In genomic region chr14:59389936-59390335, GRCh38 we compare ENCODE assay signal across 26 cellular contexts.
"Had no signal": no experiment of that assay in that cellular context is flagged by ENCODE, and none has a peak within 500 bp of the region (broad histone marks: within the 10 kb centered on the region; RNA-seq: fewer than 3 reads in every experiment).

No MANE protein-coding gene starts in this region.

- H3K4me1 ChIP-seq: colonic mucosa, esophagus muscularis mucosa, gastrocnemius medialis, left lung, neural progenitor cell, parathyroid adenoma, prostate gland, right atrium auricular region, thyroid gland, vagina had no signal

- DNase-seq: colonic mucosa; effector CD8-positive, alpha-beta T cell; endodermal cell; gastrocnemius medialis; head of caudate nucleus; left cardiac atrium; left lung; mesendoderm; midbrain; naive thymus-derived CD4-positive, alpha-beta T cell; stimulated activated CD4-positive, alpha-beta T cell treated with anti-CD3 and anti-CD28 coated beads, Interleukin-12 subunit alpha, Interleukin-12 subunit beta, amount 100 ng/mL, for 4 hours; stimulated activated CD4-positive, alpha-beta T cell treated with anti-CD3 and anti-CD28 coated beads, Interleukin-1b, Interleukin-23, amount 100 ng/mL, for 48 hours; stimulated activated CD4-positive, alpha-beta T cell treated with anti-CD3 and anti-CD28 coated beads, Interleukin-4, amount 100 ng/mL, for 1 hour; stimulated activated CD8-positive, alpha-beta memory T cell treated with anti-CD3 and anti-CD28 coated beads, Interleukin-4, amount 100 ng/mL, for 48 hours; stimulated activated naive CD4-positive, alpha-beta T cell; stimulated activated naive CD8-positive, alpha-beta T cell treated with anti-CD3 and anti-CD28 coated beads, Interleukin-15, amount 100 ng/mL, for 72 hours; thyroid gland; trophoblast cell had no signal

- H3K9me3 ChIP-seq: colonic mucosa, esophagus muscularis mucosa, gastrocnemius medialis, left lung, prostate gland, right atrium auricular region, thyroid gland, vagina had no signal

- H3K27me3 ChIP-seq: colonic mucosa, esophagus muscularis mucosa, gastrocnemius medialis, left lung, neural progenitor cell, right atrium auricular region, thyroid gland, vagina had no signal

- H3K27ac ChIP-seq: colonic mucosa, esophagus muscularis mucosa, gastrocnemius medialis, left lung, neural progenitor cell, parathyroid adenoma, prostate gland, right atrium auricular region, thyroid gland, vagina had no signal

- H3K4me2 ChIP-seq: neural progenitor cell, smooth muscle cell had no signal

- H3K36me3 ChIP-seq: colonic mucosa, esophagus muscularis mucosa, gastrocnemius medialis, left lung, neural progenitor cell, prostate gland, right atrium auricular region, thyroid gland, vagina had no signal

- H3K9ac ChIP-seq: neural progenitor cell, parathyroid adenoma had no signal

- H3K79me2 ChIP-seq: parathyroid adenoma had no signal

- H3K4me3 ChIP-seq: colonic mucosa, esophagus muscularis mucosa, gastrocnemius medialis, left lung, neural progenitor cell, prostate gland, right atrium auricular region, smooth muscle cell, thyroid gland, vagina had no signal

- ATAC-seq: gastrocnemius medialis; left cardiac atrium; left lung; naive thymus-derived CD4-positive, alpha-beta T cell; sciatic nerve; stimulated activated naive CD8-positive, alpha-beta T cell treated with anti-CD3 and anti-CD28 coated beads, Interleukin-15, amount 100 ng/mL, for 72 hours had no signal

- H2AFZ ChIP-seq: neural progenitor cell, parathyroid adenoma had no signal
